Comparison of ENCODE assay signal across 15 cellular contexts in the genomic region with DNA sequence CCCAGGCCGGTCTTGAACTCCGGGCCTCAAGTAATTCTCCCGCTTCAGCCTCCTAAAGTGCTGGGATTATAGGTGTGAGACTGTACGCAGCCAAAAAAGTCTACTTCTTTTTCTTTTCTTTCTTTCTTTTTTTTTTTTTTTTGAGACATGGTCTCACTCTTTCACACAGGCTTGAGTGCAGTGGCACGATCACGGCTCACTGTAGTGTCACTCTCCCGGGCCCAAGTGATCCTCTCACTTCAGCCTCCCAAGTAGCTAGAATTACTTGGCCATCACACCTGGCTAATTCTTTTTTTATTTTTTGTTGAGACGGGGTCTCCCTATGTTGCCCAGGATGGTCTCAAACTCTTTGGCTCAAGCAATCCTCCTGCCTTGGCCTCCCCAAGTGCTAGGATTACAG. TPM values are rescaled to one million over a fixed set of nuclear protein-coding genes. Genes with fewer than 3 reads are reported as not detected.
DNase-seq lines count a peak whose midpoint lies in the region; TF ChIP-seq lines count a peak whose summit lies in the region.
"Had no signal": no experiment of that assay in that cellular context is flagged by ENCODE, and none has a peak within 500 bp of the region (broad histone marks: within the 10 kb centered on the region; RNA-seq: fewer than 3 reads in every experiment).

No MANE protein-coding gene starts in this region.

- H3K9me2 ChIP-seq in PC-9 (ENCODE audit: insufficient read depth), result no peaks in the 10 kb centered on the region

- no peak overlapping the region for H2AFZ ChIP-seq in PC-9

- H3K4me3 Mint-ChIP-seq in Caco-2 (ENCODE audit: unreplicated experiment) (no peak overlapping the region), nephron (peak overlapping the region; percentile 39 to 50 (median 50))
- H3K4me3 Mint-ChIP-seq: CD8-positive, alpha-beta memory T cell had no signal

- H3K36me3 ChIP-seq in Caco-2 (ENCODE audit: control insufficient read depth, insufficient read depth, low read length) (no peaks in the 10 kb centered on the region), spleen (no peaks in the 10 kb centered on the region), PC-9 (ENCODE audit: low read depth) (no peaks in the 10 kb centered on the region)
- H3K36me3 ChIP-seq: BE2C had no signal

- BruUV-seq in Caco-2 (replicated peaks; lab: Mats Ljungman, UMichigan) (no TSS peak), PC-9 (replicated peaks; lab: Mats Ljungman, UMichigan) (no TSS peak)

- POLR2A ChIA-PET in Caco-2 (lab: Charles Lee) (no interaction called here), RWPE1 (lab: Yijun Ruan, JAX; ENCODE audit: low non-redundant PET) (no interaction called here), PC-9 (lab: Charles Lee; ENCODE audit: unreplicated experiment) (no interaction called here)

- H3K27ac Mint-ChIP-seq in Caco-2 (ENCODE audit: unreplicated experiment) (peak overlapping the region; percentile 46), nephron (no peak overlapping the region)
- H3K27ac Mint-ChIP-seq: CD4-positive, CD25-positive, alpha-beta regulatory T cell had no signal

- H3K9me3 Mint-ChIP-seq in Caco-2 (ENCODE audit: unreplicated experiment), result no peaks in the 10 kb centered on the region
- H3K9me3 Mint-ChIP-seq in nephron, result no peaks in the 10 kb centered on the region
- H3K9me3 Mint-ChIP-seq: CD4-positive, CD25-positive, alpha-beta regulatory T cell; CD8-positive, alpha-beta memory T cell had no signal

- H3K36me3 Mint-ChIP-seq in Caco-2 (ENCODE audit: insufficient read depth, unreplicated experiment) (no peaks in the 10 kb centered on the region), nephron (ENCODE audit: low read depth) (no peaks in the 10 kb centered on the region)
- H3K36me3 Mint-ChIP-seq: CD4-positive, CD25-positive, alpha-beta regulatory T cell had no signal

- DNase-seq in Caco-2, result no peak
- no peak for DNase-seq in RWPE1 (ENCODE audit: low spot score)
- DNase-seq in spleen, result peak; percentile 35
- no peak for DNase-seq in GDM1 (lab: John Stamatoyannopoulos, UW)
- no peak for DNase-seq in PC-9
- DNase-seq in DMS114 treated with DMSO at 0.1 percent for 48 hours (lab: John Stamatoyannopoulos, UW; ENCODE audit: unreplicated experiment), result no peak
- DNase-seq: ACHN; BE2C; C1 segment of cervical spinal cord; CD4-positive, CD25-positive, alpha-beta regulatory T cell; CD8-positive, alpha-beta memory T cell; DMS79 treated with DMSO at 0.1 percent for 48 hours had no signal

- H3K27me3 Mint-ChIP-seq in Caco-2 (ENCODE audit: insufficient read depth, unreplicated experiment), result peaks cover 3% of the 10 kb centered on the region
- H3K27me3 Mint-ChIP-seq in nephron (ENCODE audit: low read depth), result no peaks in the 10 kb centered on the region
- H3K27me3 Mint-ChIP-seq: CD8-positive, alpha-beta memory T cell had no signal

- intact Hi-C loops in Caco-2 (cut with micrococcal nuclease; ENCODE audit: unreplicated experiment), result no loop called here
- intact Hi-C loops in spleen (cut with DNase I; ENCODE audit: low total_unique reads), result no loop called here
- intact Hi-C loops in PC-9 (cut with micrococcal nuclease; ENCODE audit: unreplicated experiment), result no loop called here

- H4K20me1 ChIP-seq in PC-9 (ENCODE audit: insufficient read depth), result peaks cover 3% of the 10 kb centered on the region; the same call in 1 of the 2 replicates

- TF ChIP-seq CTCF in Caco-2 (IDR thresholded peaks at IDR 0.05; ENCODE audit: insufficient read depth in 1 of 2, low read depth in 1 of 2, low read length in 1 of 2, severe bottlenecking in 1 of 2, unreplicated experiment in 1 of 2) (no peak), RWPE1 (conservative IDR thresholded peaks at IDR 0.05; ENCODE audit: low read depth) (no peak), nephron (IDR thresholded peaks at IDR 0.05; ENCODE audit: unreplicated experiment in 3 of 3) (no peak), spleen (IDR thresholded peaks at IDR 0.05 in 8 of 11, conservative IDR thresholded peaks at IDR 0.05 in 3 of 11) (no peak), PC-9 (conservative IDR thresholded peaks at IDR 0.05) (no peak)

- CTCF ChIA-PET in Caco-2 (lab: Charles Lee) (no interaction called here), RWPE1 (lab: Yijun Ruan, JAX) (no interaction called here), PC-9 (lab: Charles Lee) (no interaction called here)

- TF ChIP-seq POLR2A in spleen (IDR thresholded peaks at IDR 0.05), result no peak

- WGBS in spleen, 5 donors, result 91 to 97% (median 95%) methylated on average over 8 of the region's 8 CpGs

- H3K27ac ChIP-seq in RWPE1, result peak overlapping the region; percentile 32; the same call in 1 of the 2 replicates
- H3K27ac ChIP-seq in spleen, result no peak overlapping the region
- H3K27ac ChIP-seq in PC-9, result no peak overlapping the region

- no peak overlapping the region for H3K4me3 ChIP-seq in Caco-2 (ENCODE audit: low read depth, low read length)
- H3K4me3 ChIP-seq in spleen, result no peak overlapping the region
- H3K4me3 ChIP-seq in PC-9, result no peak overlapping the region
- H3K4me3 ChIP-seq: HAP-1 had no signal

- H3K27me3 ChIP-seq in Caco-2 (replicated peaks; ENCODE audit: control insufficient read depth, insufficient read depth, low read length), result no peaks in the 10 kb centered on the region
- no peaks in the 10 kb centered on the region for H3K27me3 ChIP-seq in spleen (replicated peaks in 1 of 7)
- H3K27me3 ChIP-seq in PC-9 (ENCODE audit: insufficient read depth, low read depth), result no peaks in the 10 kb centered on the region
- H3K27me3 ChIP-seq: BE2C had no signal

- H3K9me3 ChIP-seq in Caco-2, result no peaks in the 10 kb centered on the region
- H3K9me3 ChIP-seq in spleen, result no peaks in the 10 kb centered on the region
- H3K9me3 ChIP-seq in PC-9 (ENCODE audit: insufficient read depth, low read depth), result no peaks in the 10 kb centered on the region
- H3K9me3 ChIP-seq: BE2C, HAP-1 had no signal

- H3K4me1 Mint-ChIP-seq in Caco-2 (ENCODE audit: low read depth, unreplicated experiment) (no peaks in the 10 kb centered on the region), nephron (peaks cover 7% of the 10 kb centered on the region)

- peaks cover 4% of the 10 kb centered on the region; the same call in 1 of the 2 replicates for H3K4me1 ChIP-seq in Caco-2
- H3K4me1 ChIP-seq in spleen, result peaks cover 5 to 17% (median 13%) of the 10 kb centered on the region in 6 donors
- 0 out of 2 replicates have a peak, but pooled peaks cover 3% of the 10 kb centered on the region for H3K4me1 ChIP-seq in PC-9 (replicated peaks; ENCODE audit: insufficient read depth)
- H3K4me1 ChIP-seq: BE2C, HAP-1 had no signal

- H3K4me2 ChIP-seq in PC-9, result no peak overlapping the region

- H3K79me2 ChIP-seq in PC-9 (ENCODE audit: low read depth), result peaks cover 13% of the 10 kb centered on the region

- H3F3A ChIP-seq in PC-9 (ENCODE audit: insufficient read depth, low read depth), result no peaks in the 10 kb centered on the region

RNA-seq across cellular contexts. Expression of gene UBE2L3, which starts 3.6 kb away (rescaled TPM):
- 63.4 and 66.7 TPM in 2 replicates for total RNA-seq in Caco-2 (2022)
- total RNA-seq in spleen, result 10 to 100 TPM; 36.8 to 69.3 (median 44.3) TPM
- polyA plus RNA-seq in spleen, result 10 to 100 TPM; 36.2 to 55.6 (median 46.2) TPM
- total RNA-seq in PC-9 (2021), result 30.3 and 55.8 TPM in 2 replicates

RNA-seq across cellular contexts. Expression of gene RIMBP3C, which starts 12.7 kb away (rescaled TPM):
- total RNA-seq in Caco-2 (2022), result 0.12 and 0.39 TPM in 2 replicates
- 1 to 10 TPM in 2 of 7 donors, under 1 TPM in 3, not detected in 2; 0.34 to 2.0 (median 0.83) TPM for total RNA-seq in spleen
- under 1 TPM; 0.03 to 0.19 (median 0.13) TPM for polyA plus RNA-seq in spleen
- 0.13 and 0.15 TPM in 2 replicates for total RNA-seq in PC-9 (2021)
- total RNA-seq: HT-29 had no signal
